Comparison of ENCODE assay signal across 24 cellular contexts in the genomic region with DNA sequence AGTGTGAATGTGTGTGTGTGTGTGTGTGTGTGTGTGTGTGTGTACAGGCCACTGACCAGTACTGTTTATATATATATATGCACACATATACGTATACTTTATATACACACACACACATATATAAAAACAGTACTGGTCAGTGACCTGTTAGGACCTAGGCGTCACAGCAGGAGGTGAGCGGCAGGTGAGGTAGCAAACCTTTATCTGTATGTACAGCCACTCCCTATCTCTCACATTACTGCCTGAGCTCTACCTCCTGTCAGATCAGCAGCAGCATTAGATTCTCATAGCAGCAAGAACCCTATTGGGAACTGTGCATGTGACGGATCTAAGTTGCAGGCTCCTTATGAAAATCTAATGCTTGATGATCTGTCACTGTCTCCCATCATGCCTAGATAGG.
"Had no signal": no experiment of that assay in that cellular context is flagged by ENCODE, and none has a peak within 500 bp of the region (broad histone marks: within the 10 kb centered on the region; RNA-seq: fewer than 3 reads in every experiment).

No MANE protein-coding gene starts in this region.

- H3K9me3 ChIP-seq: esophagus muscularis mucosa, neutrophil, right atrium auricular region, spleen, testis, tibial artery had no signal

- H3K36me3 ChIP-seq: esophagus muscularis mucosa, heart right ventricle, neutrophil, right atrium auricular region, spleen, tibial artery had no signal

- ATAC-seq: foreskin keratinocyte; natural killer cell treated with Interleukin-12 subunit alpha and Interleukin-12 subunit beta and Interleukin-15 and Interleukin-18, amount 100 ng/mL, for 72 hours; sciatic nerve; stimulated activated memory B cell treated with anti-CD40 and anti-IgM and Interleukin-4, amounts not matched to agents 10 μg/mL and 1 μg/mL and 100 μg/mL, for 72 hours; stimulated activated naive CD8-positive, alpha-beta T cell treated with anti-CD3 and anti-CD28 coated beads, Interleukin-15, Interleukin-2, amounts not matched to agents 100 U/mL and 50 U/mL, for 24 hours had no signal

- DNase-seq: dermis blood vessel endothelial cell; effector memory CD4-positive, alpha-beta T cell; foreskin keratinocyte; glutamatergic neuron; heart right ventricle; hippocampal formation; naive B cell; spleen; stimulated activated CD4-positive, alpha-beta T cell treated with anti-CD3 and anti-CD28 coated beads, Interleukin-4, amount 100 ng/mL, for 4 hours; stimulated activated naive CD8-positive, alpha-beta T cell treated with anti-CD3 and anti-CD28 coated beads, Interleukin-15, Interleukin-2, amounts not matched to agents 100 U/mL and 50 U/mL, for 24 hours; substantia nigra; testis; tibial artery had no signal

- FAIRE-seq: endothelial cell of umbilical vein, islet of Langerhans had no signal

- H3K27me3 ChIP-seq: esophagus muscularis mucosa, foreskin keratinocyte, heart right ventricle, neutrophil, right atrium auricular region, spleen, testis, tibial artery had no signal

- H3K4me3 ChIP-seq: coronary artery, esophagus muscularis mucosa, heart right ventricle, lung, right atrium auricular region, spleen, testis, tibial artery had no signal

- H3K27ac ChIP-seq: coronary artery, esophagus muscularis mucosa, foreskin keratinocyte, neutrophil, parathyroid adenoma, spleen, testis, tibial artery had no signal

- H3K4me1 ChIP-seq: parathyroid adenoma, spleen, testis had no signal
